8 cellular contexts compared by ENCODE assay signal in the genomic region with DNA sequence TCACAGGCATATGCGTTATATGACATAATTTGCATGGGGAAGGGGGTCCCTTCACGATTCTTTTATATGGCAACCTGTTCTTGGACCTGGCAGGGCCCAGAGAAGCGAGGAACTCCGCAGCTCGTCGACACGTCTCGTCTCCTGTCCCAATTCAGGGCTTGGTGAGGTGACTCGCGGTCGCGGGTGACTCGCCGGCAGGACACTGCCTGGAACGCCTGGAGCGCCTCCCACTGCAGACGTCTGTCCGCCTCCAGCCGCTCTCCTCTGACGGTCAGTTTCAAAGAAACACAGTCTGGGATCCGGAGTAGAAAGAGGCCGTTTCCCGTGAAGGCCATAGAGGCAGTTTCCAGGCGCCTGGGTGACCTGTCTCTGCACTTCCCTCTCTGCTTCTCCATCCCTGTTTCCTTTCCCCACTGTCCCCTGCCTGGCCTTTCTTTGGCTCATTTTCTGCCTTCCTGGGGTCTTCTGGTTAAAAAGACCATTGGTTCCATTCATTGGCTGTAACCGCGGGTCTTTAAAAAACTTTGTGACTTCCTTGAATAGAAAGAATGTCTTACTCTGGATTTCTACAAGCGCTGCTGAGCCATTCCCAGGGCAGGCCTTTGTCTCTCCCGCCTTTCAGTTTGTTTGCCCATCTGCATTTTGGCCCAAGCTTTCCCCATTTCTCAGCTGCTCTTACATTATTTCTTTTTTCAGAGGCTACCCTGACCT. TPM values are rescaled to one million over a fixed set of nuclear protein-coding genes. Genes with fewer than 3 reads are reported as not detected.
DNase-seq lines count a peak whose midpoint lies in the region; ATAC-seq and TF ChIP-seq lines count a peak whose summit lies in the region.

No MANE protein-coding gene starts in this region.

- H3K36me3 ChIP-seq in mesendoderm (ENCODE audit: control insufficient read depth, insufficient read depth, low read length) (peaks cover 5% of the 10 kb centered on the region), vagina (peaks cover 0 to 24% of the 10 kb centered on the region in 2 donors)

- peak overlapping the region; percentile 84 for H3K4me3 Mint-ChIP-seq in activated naive CD4-positive, alpha-beta T cell treated with anti-CD3 and anti-CD28 coated beads, Interleukin-2, amount 50 U/mL, for 24 hours
- peak overlapping the region; percentile 91 for H3K4me3 Mint-ChIP-seq in dendritic cell treated with granulocyte-macrophage colony-stimulating factor and Interleukin-4, amounts not matched to agents 40 ng/mL and 50 ng/mL, for 4 days

- H3K4me3 ChIP-seq in mesendoderm (ENCODE audit: low read length) (peak overlapping the region; percentile 85), vagina (peak overlapping the region; percentile 76 to 79)

- H4K8ac ChIP-seq in mesendoderm (ENCODE audit: low read depth, low read length): no peak overlapping the region

- H3K4ac ChIP-seq in mesendoderm (ENCODE audit: low read depth, low read length): no peak overlapping the region

- H4K5ac ChIP-seq in mesendoderm (ENCODE audit: low read length): no peak overlapping the region

- H3K79me2 ChIP-seq in mesendoderm (ENCODE audit: control insufficient read depth, insufficient read depth, low read length): peaks cover 8% of the 10 kb centered on the region

- no peak for DNase-seq in activated naive CD4-positive, alpha-beta T cell treated with anti-CD3 and anti-CD28 coated beads, Interleukin-2, amount 50 U/mL, for 16 hours
- DNase-seq in mesendoderm (peak; percentile 48), vagina (ENCODE audit: extremely low spot score in 2 of 2) (peak in 1 of 2 donors; percentile 90)
- no peak for DNase-seq in activated CD4-positive, alpha-beta T cell treated with anti-CD3 and anti-CD28 coated beads for 48 hours

- no peak overlapping the region for H3K27ac ChIP-seq in mesendoderm (ENCODE audit: low read depth, low read length)
- H3K27ac ChIP-seq in vagina: peak overlapping the region; percentile 90

- ATAC-seq in HG02759 (IDR thresholded peaks at IDR 0.05; ENCODE audit: unreplicated experiment): no peak
- ATAC-seq in HG03442 (IDR thresholded peaks at IDR 0.05; ENCODE audit: unreplicated experiment): no peak

- peak overlapping the region; percentile 81 for H3K9ac ChIP-seq in mesendoderm (ENCODE audit: low read length)

- no peak overlapping the region for H2BK120ac ChIP-seq in mesendoderm (ENCODE audit: low read depth, low read length)

- H3K79me1 ChIP-seq in mesendoderm (ENCODE audit: low read length): peaks cover 9% of the 10 kb centered on the region

- no peak for TF ChIP-seq CTCF in vagina (IDR thresholded peaks at IDR 0.05)

- H3K4me1 ChIP-seq in mesendoderm (ENCODE audit: control insufficient read depth, low read depth, low read length) (peaks cover 4% of the 10 kb centered on the region), vagina (peaks cover 30% of the 10 kb centered on the region)

- H3K9me3 Mint-ChIP-seq in activated naive CD4-positive, alpha-beta T cell treated with anti-CD3 and anti-CD28 coated beads, Interleukin-2, amount 50 U/mL, for 24 hours: no peaks in the 10 kb centered on the region
- no peaks in the 10 kb centered on the region for H3K9me3 Mint-ChIP-seq in dendritic cell treated with granulocyte-macrophage colony-stimulating factor and Interleukin-4, amounts not matched to agents 40 ng/mL and 50 ng/mL, for 4 days

- H3K23ac ChIP-seq in mesendoderm (ENCODE audit: low read length): no peak overlapping the region

- H3K9me3 ChIP-seq in vagina: no peaks in the 10 kb centered on the region

- no peak for TF ChIP-seq POLR2A in vagina (IDR thresholded peaks at IDR 0.05)

- H3K4me1 Mint-ChIP-seq in activated naive CD4-positive, alpha-beta T cell treated with anti-CD3 and anti-CD28 coated beads, Interleukin-2, amount 50 U/mL, for 24 hours: peaks cover 90% of the 10 kb centered on the region
- peaks cover 90% of the 10 kb centered on the region for H3K4me1 Mint-ChIP-seq in dendritic cell treated with granulocyte-macrophage colony-stimulating factor and Interleukin-4, amounts not matched to agents 40 ng/mL and 50 ng/mL, for 4 days (ENCODE audit: low read depth)

- peak overlapping the region; percentile 68 for H3K27ac Mint-ChIP-seq in activated naive CD4-positive, alpha-beta T cell treated with anti-CD3 and anti-CD28 coated beads, Interleukin-2, amount 50 U/mL, for 24 hours
- H3K27ac Mint-ChIP-seq in dendritic cell treated with granulocyte-macrophage colony-stimulating factor and Interleukin-4, amounts not matched to agents 40 ng/mL and 50 ng/mL, for 4 days: peak overlapping the region; percentile 98

- no peak overlapping the region for H2AK5ac ChIP-seq in mesendoderm (ENCODE audit: low read length)

- H3K36me3 Mint-ChIP-seq in activated naive CD4-positive, alpha-beta T cell treated with anti-CD3 and anti-CD28 coated beads, Interleukin-2, amount 50 U/mL, for 24 hours: peaks cover 22% of the 10 kb centered on the region
- H3K36me3 Mint-ChIP-seq in dendritic cell treated with granulocyte-macrophage colony-stimulating factor and Interleukin-4, amounts not matched to agents 40 ng/mL and 50 ng/mL, for 4 days (ENCODE audit: low read depth): peaks cover 68% of the 10 kb centered on the region

- no peaks in the 10 kb centered on the region for H3K27me3 ChIP-seq in mesendoderm (ENCODE audit: insufficient read depth, low read length, poor library complexity)
- H3K27me3 ChIP-seq in vagina: no peaks in the 10 kb centered on the region

- peak overlapping the region; percentile 78 for H3K4me2 ChIP-seq in mesendoderm (ENCODE audit: low read length)

- no peaks in the 10 kb centered on the region for H3K27me3 Mint-ChIP-seq in activated naive CD4-positive, alpha-beta T cell treated with anti-CD3 and anti-CD28 coated beads, Interleukin-2, amount 50 U/mL, for 24 hours
- no peaks in the 10 kb centered on the region for H3K27me3 Mint-ChIP-seq in dendritic cell treated with granulocyte-macrophage colony-stimulating factor and Interleukin-4, amounts not matched to agents 40 ng/mL and 50 ng/mL, for 4 days

- H2BK5ac ChIP-seq in mesendoderm (ENCODE audit: low read length): no peak overlapping the region

- intact Hi-C loops in dendritic cell treated with granulocyte-macrophage colony-stimulating factor and Interleukin-4, amounts not matched to agents 40 ng/mL and 50 ng/mL, for 4 days (cut with micrococcal nuclease): no loop called here
- intact Hi-C loops in vagina (cut with DNase I): no loop called here

- peak overlapping the region; percentile 94 for H3K56ac ChIP-seq in mesendoderm (ENCODE audit: low read length)

- H2BK15ac ChIP-seq in mesendoderm (replicated peaks; ENCODE audit: low read depth): no peak overlapping the region

- no peak overlapping the region for H3K18ac ChIP-seq in mesendoderm (ENCODE audit: low read length)

- no CpG with 5 or more reads among the region's 28 CpGs for WGBS in mesendoderm (ENCODE audit: extremely low coverage, insufficient coverage, low lambda C conversion rate)

RNA-seq across cellular contexts. Expression of gene UPP1, which starts 1.2 kb away (rescaled TPM):
- polyA plus RNA-seq in mesendoderm (2013, experiment 1 of 2): 28.8 TPM
- 31.4 TPM for polyA plus RNA-seq in mesendoderm (2013, experiment 2 of 2)
- 79.8 TPM for total RNA-seq in vagina

RNA-seq across cellular contexts. Expression of gene C7orf57, which starts 54.9 kb away (rescaled TPM):
- polyA plus RNA-seq in mesendoderm (2013, experiment 1 of 2): 0.20 TPM
- polyA plus RNA-seq in mesendoderm (2013, experiment 2 of 2): 0.22 TPM
- not detected for total RNA-seq in vagina
